1 cellular context compared by ENCODE assay signal in the genomic region with DNA sequence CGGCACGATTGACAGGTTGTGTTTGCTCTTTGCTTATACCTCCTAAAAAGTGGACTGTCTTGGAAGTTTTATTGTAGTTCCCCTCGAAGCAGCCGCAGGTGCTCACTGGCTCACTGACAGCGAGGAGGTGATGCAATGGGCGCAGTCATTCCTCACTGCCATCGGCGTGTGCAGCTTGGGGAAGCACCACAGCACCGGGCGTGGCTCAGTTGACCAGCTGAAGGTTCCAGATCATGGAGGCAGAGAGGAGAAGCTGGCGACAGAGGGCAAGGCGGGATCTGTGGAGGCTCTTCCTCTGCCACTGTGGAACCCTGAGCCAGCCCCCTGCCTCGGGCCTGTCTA.
A peak's percentile ranks its signal among the peaks of the same experiment; 100 is the strongest.
TF ChIP-seq lines count a peak whose summit lies in the region.

No MANE protein-coding gene starts in this region.

TF ChIP-seq in H1, 55 proteins besides CTCF, POLR2A, EP300 and RAD21:
- TF ChIP-seq, protein P1, sequence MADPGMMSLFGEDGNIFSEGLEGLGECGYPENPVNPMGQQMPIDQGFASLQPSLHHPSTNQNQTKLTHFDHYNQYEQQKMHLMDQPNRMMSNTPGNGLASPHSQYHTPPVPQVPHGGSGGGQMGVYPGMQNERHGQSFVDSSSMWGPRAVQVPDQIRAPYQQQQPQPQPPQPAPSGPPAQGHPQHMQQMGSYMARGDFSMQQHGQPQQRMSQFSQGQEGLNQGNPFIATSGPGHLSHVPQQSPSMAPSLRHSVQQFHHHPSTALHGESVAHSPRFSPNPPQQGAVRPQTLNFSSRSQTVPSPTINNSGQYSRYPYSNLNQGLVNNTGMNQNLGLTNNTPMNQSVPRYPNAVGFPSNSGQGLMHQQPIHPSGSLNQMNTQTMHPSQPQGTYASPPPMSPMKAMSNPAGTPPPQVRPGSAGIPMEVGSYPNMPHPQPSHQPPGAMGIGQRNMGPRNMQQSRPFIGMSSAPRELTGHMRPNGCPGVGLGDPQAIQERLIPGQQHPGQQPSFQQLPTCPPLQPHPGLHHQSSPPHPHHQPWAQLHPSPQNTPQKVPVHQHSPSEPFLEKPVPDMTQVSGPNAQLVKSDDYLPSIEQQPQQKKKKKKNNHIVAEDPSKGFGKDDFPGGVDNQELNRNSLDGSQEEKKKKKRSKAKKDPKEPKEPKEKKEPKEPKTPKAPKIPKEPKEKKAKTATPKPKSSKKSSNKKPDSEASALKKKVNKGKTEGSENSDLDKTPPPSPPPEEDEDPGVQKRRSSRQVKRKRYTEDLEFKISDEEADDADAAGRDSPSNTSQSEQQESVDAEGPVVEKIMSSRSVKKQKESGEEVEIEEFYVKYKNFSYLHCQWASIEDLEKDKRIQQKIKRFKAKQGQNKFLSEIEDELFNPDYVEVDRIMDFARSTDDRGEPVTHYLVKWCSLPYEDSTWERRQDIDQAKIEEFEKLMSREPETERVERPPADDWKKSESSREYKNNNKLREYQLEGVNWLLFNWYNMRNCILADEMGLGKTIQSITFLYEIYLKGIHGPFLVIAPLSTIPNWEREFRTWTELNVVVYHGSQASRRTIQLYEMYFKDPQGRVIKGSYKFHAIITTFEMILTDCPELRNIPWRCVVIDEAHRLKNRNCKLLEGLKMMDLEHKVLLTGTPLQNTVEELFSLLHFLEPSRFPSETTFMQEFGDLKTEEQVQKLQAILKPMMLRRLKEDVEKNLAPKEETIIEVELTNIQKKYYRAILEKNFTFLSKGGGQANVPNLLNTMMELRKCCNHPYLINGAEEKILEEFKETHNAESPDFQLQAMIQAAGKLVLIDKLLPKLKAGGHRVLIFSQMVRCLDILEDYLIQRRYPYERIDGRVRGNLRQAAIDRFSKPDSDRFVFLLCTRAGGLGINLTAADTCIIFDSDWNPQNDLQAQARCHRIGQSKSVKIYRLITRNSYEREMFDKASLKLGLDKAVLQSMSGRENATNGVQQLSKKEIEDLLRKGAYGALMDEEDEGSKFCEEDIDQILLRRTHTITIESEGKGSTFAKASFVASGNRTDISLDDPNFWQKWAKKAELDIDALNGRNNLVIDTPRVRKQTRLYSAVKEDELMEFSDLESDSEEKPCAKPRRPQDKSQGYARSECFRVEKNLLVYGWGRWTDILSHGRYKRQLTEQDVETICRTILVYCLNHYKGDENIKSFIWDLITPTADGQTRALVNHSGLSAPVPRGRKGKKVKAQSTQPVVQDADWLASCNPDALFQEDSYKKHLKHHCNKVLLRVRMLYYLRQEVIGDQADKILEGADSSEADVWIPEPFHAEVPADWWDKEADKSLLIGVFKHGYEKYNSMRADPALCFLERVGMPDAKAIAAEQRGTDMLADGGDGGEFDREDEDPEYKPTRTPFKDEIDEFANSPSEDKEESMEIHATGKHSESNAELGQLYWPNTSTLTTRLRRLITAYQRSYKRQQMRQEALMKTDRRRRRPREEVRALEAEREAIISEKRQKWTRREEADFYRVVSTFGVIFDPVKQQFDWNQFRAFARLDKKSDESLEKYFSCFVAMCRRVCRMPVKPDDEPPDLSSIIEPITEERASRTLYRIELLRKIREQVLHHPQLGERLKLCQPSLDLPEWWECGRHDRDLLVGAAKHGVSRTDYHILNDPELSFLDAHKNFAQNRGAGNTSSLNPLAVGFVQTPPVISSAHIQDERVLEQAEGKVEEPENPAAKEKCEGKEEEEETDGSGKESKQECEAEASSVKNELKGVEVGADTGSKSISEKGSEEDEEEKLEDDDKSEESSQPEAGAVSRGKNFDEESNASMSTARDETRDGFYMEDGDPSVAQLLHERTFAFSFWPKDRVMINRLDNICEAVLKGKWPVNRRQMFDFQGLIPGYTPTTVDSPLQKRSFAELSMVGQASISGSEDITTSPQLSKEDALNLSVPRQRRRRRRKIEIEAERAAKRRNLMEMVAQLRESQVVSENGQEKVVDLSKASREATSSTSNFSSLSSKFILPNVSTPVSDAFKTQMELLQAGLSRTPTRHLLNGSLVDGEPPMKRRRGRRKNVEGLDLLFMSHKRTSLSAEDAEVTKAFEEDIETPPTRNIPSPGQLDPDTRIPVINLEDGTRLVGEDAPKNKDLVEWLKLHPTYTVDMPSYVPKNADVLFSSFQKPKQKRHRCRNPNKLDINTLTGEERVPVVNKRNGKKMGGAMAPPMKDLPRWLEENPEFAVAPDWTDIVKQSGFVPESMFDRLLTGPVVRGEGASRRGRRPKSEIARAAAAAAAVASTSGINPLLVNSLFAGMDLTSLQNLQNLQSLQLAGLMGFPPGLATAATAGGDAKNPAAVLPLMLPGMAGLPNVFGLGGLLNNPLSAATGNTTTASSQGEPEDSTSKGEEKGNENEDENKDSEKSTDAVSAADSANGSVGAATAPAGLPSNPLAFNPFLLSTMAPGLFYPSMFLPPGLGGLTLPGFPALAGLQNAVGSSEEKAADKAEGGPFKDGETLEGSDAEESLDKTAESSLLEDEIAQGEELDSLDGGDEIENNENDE (IDR thresholded peaks at IDR 0.05; ENCODE audit: insufficient replicate concordance, low read length), result no peak
- TF ChIP-seq CEBPB (IDR thresholded peaks at IDR 0.05; ENCODE audit: low read depth, low read length), result peak; percentile 66
